Comparison of ENCODE assay signal across 1 cellular context in genomic region chr12:101889216-101889752, GRCh38.
TF ChIP-seq lines count a peak whose summit lies in the region.

No MANE protein-coding gene starts in this region.

TF ChIP-seq in HEK293T, 16 proteins besides CTCF, POLR2A, EP300 and RAD21:
- TF ChIP-seq, protein P1, sequence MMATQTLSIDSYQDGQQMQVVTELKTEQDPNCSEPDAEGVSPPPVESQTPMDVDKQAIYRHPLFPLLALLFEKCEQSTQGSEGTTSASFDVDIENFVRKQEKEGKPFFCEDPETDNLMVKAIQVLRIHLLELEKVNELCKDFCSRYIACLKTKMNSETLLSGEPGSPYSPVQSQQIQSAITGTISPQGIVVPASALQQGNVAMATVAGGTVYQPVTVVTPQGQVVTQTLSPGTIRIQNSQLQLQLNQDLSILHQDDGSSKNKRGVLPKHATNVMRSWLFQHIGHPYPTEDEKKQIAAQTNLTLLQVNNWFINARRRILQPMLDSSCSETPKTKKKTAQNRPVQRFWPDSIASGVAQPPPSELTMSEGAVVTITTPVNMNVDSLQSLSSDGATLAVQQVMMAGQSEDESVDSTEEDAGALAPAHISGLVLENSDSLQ (IDR thresholded peaks at IDR 0.05), result no peak
- TF ChIP-seq FOXM1 (IDR thresholded peaks at IDR 0.05; ENCODE audit: borderline replicate concordance) (no peak), ARNT (IDR thresholded peaks at IDR 0.05) (no peak), FOXA1 (IDR thresholded peaks at IDR 0.05) (no peak), FOXK2 (IDR thresholded peaks at IDR 0.05) (no peak), TARDBP (IDR thresholded peaks at IDR 0.05) (no peak), BHLHE40 (IDR thresholded peaks at IDR 0.05; ENCODE audit: borderline replicate concordance) (no peak), LEF1 (IDR thresholded peaks at IDR 0.05; ENCODE audit: borderline replicate concordance) (no peak), NFRKB (IDR thresholded peaks at IDR 0.05) (no peak), HDGF (IDR thresholded peaks at IDR 0.05; ENCODE audit: borderline replicate concordance) (no peak)
